ENCODE assay signal across 12 cellular contexts in genomic region chr12:27272375-27273028, GRCh38. TPM values are rescaled to one million over a fixed set of nuclear protein-coding genes. Genes with fewer than 3 reads are reported as not detected.
A peak's percentile ranks its signal among the peaks of the same experiment; 100 is the strongest.
DNase-seq lines count a peak whose midpoint lies in the region; ATAC-seq and TF ChIP-seq lines count a peak whose summit lies in the region.
"Had no signal": no experiment of that assay in that cellular context is flagged by ENCODE, and none has a peak within 500 bp of the region (broad histone marks: within the 10 kb centered on the region; RNA-seq: fewer than 3 reads in every experiment).

No MANE protein-coding gene starts in this region.

- peak overlapping the region; percentile 47 for H3K27ac Mint-ChIP-seq in nephron progenitor cell
- H3K27ac Mint-ChIP-seq in activated CD8-positive, alpha-beta T cell treated with anti-CD3 and anti-CD28 coated beads for 36 hours, result no peak overlapping the region

- intact Hi-C loops in activated CD8-positive, alpha-beta T cell treated with anti-CD3 and anti-CD28 coated beads for 36 hours (cut with micrococcal nuclease), result no loop called here

- peaks cover 29% of the 10 kb centered on the region for H3K36me3 Mint-ChIP-seq in nephron progenitor cell (ENCODE audit: low read depth)
- peaks cover 14% of the 10 kb centered on the region for H3K36me3 Mint-ChIP-seq in activated CD8-positive, alpha-beta T cell treated with anti-CD3 and anti-CD28 coated beads for 36 hours (ENCODE audit: low read depth)

- peak overlapping the region; percentile 52 to 57 for H3K27ac ChIP-seq in coronary artery

- DNase-seq in COR-L47 (lab: John Stamatoyannopoulos, UW) (peak; percentile 4), NCI-H146 (lab: John Stamatoyannopoulos, UW) (peak; percentile 80), coronary artery (ENCODE audit: low spot score) (no peak), nephron progenitor cell (no peak), Kasumi-1 (lab: John Stamatoyannopoulos, UW) (no peak), EL (no peak)
- DNase-seq in activated CD8-positive, alpha-beta T cell treated with anti-CD3 and anti-CD28 coated beads for 36 hours, result no peak
- DNase-seq in activated effector memory CD4-positive, alpha-beta T cell treated with Interleukin-2 at 50 U/mL for 16 hours, result no peak
- DNase-seq: activated T-cell treated with anti-CD3 and anti-CD28 coated beads, Interleukin-2, amount 50 U/mL, for 1 hour; naive B cell; stimulated activated CD4-positive, alpha-beta T cell treated with anti-CD3 and anti-CD28 coated beads, Interleukin-4, amount 100 ng/mL, for 24 hours; trophoblast cell had no signal

- TF ChIP-seq CTCF in coronary artery (IDR thresholded peaks at IDR 0.05), result no peak
- TF ChIP-seq CTCF in nephron progenitor cell (IDR thresholded peaks at IDR 0.05), result no peak
- no peak for TF ChIP-seq CTCF in activated CD8-positive, alpha-beta T cell treated with anti-CD3 and anti-CD28 coated beads for 36 hours (IDR thresholded peaks at IDR 0.05)

- H3K27me3 Mint-ChIP-seq in nephron progenitor cell (ENCODE audit: low read depth, poor library complexity), result no peaks in the 10 kb centered on the region
- no peaks in the 10 kb centered on the region for H3K27me3 Mint-ChIP-seq in activated CD8-positive, alpha-beta T cell treated with anti-CD3 and anti-CD28 coated beads for 36 hours
- H3K27me3 Mint-ChIP-seq: naive B cell had no signal

- CTCF ChIA-PET in activated CD8-positive, alpha-beta T cell treated with anti-CD3 and anti-CD28 coated beads for 36 hours (lab: Charles Lee), result interaction anchor here (1.9 to 2.0 kb wide), 2 partner anchors 12 to 28 kb away, joined by 6 to 8 read pairs; partner anchors contain the start of gene STK38L

- H3K4me1 Mint-ChIP-seq in nephron progenitor cell, result peaks cover 6% of the 10 kb centered on the region
- H3K4me1 Mint-ChIP-seq in activated CD8-positive, alpha-beta T cell treated with anti-CD3 and anti-CD28 coated beads for 36 hours (ENCODE audit: low read depth), result peaks cover 16% of the 10 kb centered on the region

- H3K4me3 ChIP-seq in coronary artery, result peak overlapping the region; percentile 13

- no peak overlapping the region for H3K4me3 Mint-ChIP-seq in nephron progenitor cell
- H3K4me3 Mint-ChIP-seq in activated CD8-positive, alpha-beta T cell treated with anti-CD3 and anti-CD28 coated beads for 36 hours, result no peak overlapping the region
- H3K4me3 Mint-ChIP-seq: naive B cell had no signal

- no peak for ATAC-seq in activated CD8-positive, alpha-beta T cell treated with anti-CD3 and anti-CD28 coated beads for 36 hours

- POLR2A ChIA-PET in activated CD8-positive, alpha-beta T cell treated with anti-CD3 and anti-CD28 coated beads for 36 hours (lab: Charles Lee), result interaction anchor here (1.5 kb wide), 1 partner anchor 11 kb away, joined by 3 read pairs; no protein-coding TSS in a partner anchor

- peaks cover 17% of the 10 kb centered on the region for H3K9me3 Mint-ChIP-seq in nephron progenitor cell
- peaks cover 4% of the 10 kb centered on the region for H3K9me3 Mint-ChIP-seq in activated CD8-positive, alpha-beta T cell treated with anti-CD3 and anti-CD28 coated beads for 36 hours

RNA-seq across cellular contexts. Expression of gene STK38L, which starts 28.4 kb away (rescaled TPM):
- 10 to 100 TPM; 23.5 to 27.6 TPM for total RNA-seq in activated CD8-positive, alpha-beta T cell treated with anti-CD3 and anti-CD28 coated beads for 36 hours

Comparison
In these comparisons a context has a peak if more than half of its experiments do, and no peak if none do; other contexts are left out.
1. DNase-seq: peak in COR-L47 (single experiment) and NCI-H146 (single experiment); none in coronary artery (single experiment), nephron progenitor cell (single experiment), Kasumi-1 (0 of 2), activated CD8-positive, alpha-beta T cell treated with anti-CD3 and anti-CD28 coated beads for 36 hours (single experiment), activated effector memory CD4-positive, alpha-beta T cell treated with Interleukin-2 at 50 U/mL for 16 hours (single experiment) and EL (single experiment).